ENCODE assay signal across 9 cellular contexts in the genomic region with DNA sequence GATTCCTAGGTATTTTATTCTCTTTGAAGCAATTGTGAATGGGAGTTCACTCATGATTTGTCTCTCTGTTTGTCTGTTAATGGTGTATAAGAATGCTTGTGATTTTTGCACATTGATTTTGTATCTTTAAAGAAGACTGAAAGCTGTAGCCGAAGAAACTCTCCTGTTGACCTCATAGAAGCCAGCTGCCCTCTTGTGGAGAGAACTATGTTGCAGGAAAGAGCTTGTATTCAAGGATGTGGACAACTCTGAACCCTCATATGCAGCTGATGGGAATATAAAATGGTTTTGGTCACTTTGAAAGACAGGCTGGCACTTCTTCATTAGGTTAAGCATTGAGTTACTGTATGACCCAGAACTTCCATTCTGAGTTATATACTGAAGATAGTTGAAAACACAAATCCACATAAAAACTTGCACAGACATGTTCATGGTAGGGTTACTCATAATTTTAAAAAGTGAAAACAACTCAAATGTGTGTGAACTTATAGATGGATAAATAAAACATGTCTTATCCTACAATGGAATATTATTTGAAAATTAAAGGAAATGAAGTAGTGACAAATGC.
DNase-seq lines count a peak whose midpoint lies in the region; ATAC-seq and TF ChIP-seq lines count a peak whose summit lies in the region.
"Had no signal": no experiment of that assay in that cellular context is flagged by ENCODE, and none has a peak within 500 bp of the region (broad histone marks: within the 10 kb centered on the region; RNA-seq: fewer than 3 reads in every experiment).

No MANE protein-coding gene starts in this region.

- ATAC-seq in gastrocnemius medialis (no peak), HG02852 (IDR thresholded peaks at IDR 0.05; ENCODE audit: unreplicated experiment) (no peak)

- no peak for TF ChIP-seq POLR2A in gastrocnemius medialis (IDR thresholded peaks at IDR 0.05)

- DNase-seq in MV-4-11 (lab: John Stamatoyannopoulos, UW) (peak; percentile 2), astrocyte of the spinal cord (ENCODE audit: low read depth, low spot score) (peak; percentile 37), midbrain (lab: John Stamatoyannopoulos, UW) (peak; percentile 14), NCI-H1694 treated with DMSO at 0.1 percent for 48 hours (lab: John Stamatoyannopoulos, UW) (no peak), gastrocnemius medialis (no peak)
- DNase-seq: thyroid gland had no signal

- intact Hi-C loops in gastrocnemius medialis (cut with DNase I; ENCODE audit: low total_unique reads): no loop called here

- no peaks in the 10 kb centered on the region for H3K36me3 ChIP-seq in gastrocnemius medialis
- H3K36me3 ChIP-seq: thyroid gland had no signal

- no peak overlapping the region for H3K4me3 ChIP-seq in astrocyte of the spinal cord (ENCODE audit: low read depth, low read length)
- no peak overlapping the region for H3K4me3 ChIP-seq in gastrocnemius medialis
- H3K4me3 ChIP-seq: thyroid gland had no signal

- in situ Hi-C loops in astrocyte of the spinal cord (cut with HindIII; ENCODE audit: low sequenced_read_pairs) (no loop called here), gastrocnemius medialis (cut with MboI; ENCODE audit: low sequenced_read_pairs in 4 of 4) (no loop called here)

- no peaks in the 10 kb centered on the region for H3K4me1 ChIP-seq in gastrocnemius medialis
- H3K4me1 ChIP-seq: thyroid gland had no signal

- H3K9me3 ChIP-seq in gastrocnemius medialis: no peaks in the 10 kb centered on the region
- H3K9me3 ChIP-seq: thyroid gland had no signal

- H3K27ac ChIP-seq in gastrocnemius medialis: no peak overlapping the region
- H3K27ac ChIP-seq: KMS-11, thyroid gland had no signal

- TF ChIP-seq CTCF in GM12872 (IDR thresholded peaks at IDR 0.05; ENCODE audit: insufficient read depth, low read depth, low read length) (peak; percentile 35; the same call in 2 of the 3 replicates), astrocyte of the spinal cord (IDR thresholded peaks at IDR 0.05; ENCODE audit: low read depth, low read length) (peak; percentile 60), gastrocnemius medialis (IDR thresholded peaks at IDR 0.05 in 4 of 5, conservative IDR thresholded peaks at IDR 0.05 in 1 of 5) (no peak)

- H3K27me3 ChIP-seq in gastrocnemius medialis: no peaks in the 10 kb centered on the region
- H3K27me3 ChIP-seq: thyroid gland had no signal

Comparison
In these comparisons a context has a peak if more than half of its experiments do, and no peak if none do; other contexts are left out.
1. CTCF ChIP-seq: peak in GM12872 (single experiment) and astrocyte of the spinal cord (single experiment); none in gastrocnemius medialis (0 of 5).
2. DNase-seq: peak in MV-4-11 (single experiment), astrocyte of the spinal cord (single experiment) and midbrain (single experiment); none in NCI-H1694 treated with DMSO at 0.1 percent for 48 hours (single experiment) and gastrocnemius medialis (0 of 2).